Comparison of ENCODE assay signal across 2 cellular contexts in the genomic region with DNA sequence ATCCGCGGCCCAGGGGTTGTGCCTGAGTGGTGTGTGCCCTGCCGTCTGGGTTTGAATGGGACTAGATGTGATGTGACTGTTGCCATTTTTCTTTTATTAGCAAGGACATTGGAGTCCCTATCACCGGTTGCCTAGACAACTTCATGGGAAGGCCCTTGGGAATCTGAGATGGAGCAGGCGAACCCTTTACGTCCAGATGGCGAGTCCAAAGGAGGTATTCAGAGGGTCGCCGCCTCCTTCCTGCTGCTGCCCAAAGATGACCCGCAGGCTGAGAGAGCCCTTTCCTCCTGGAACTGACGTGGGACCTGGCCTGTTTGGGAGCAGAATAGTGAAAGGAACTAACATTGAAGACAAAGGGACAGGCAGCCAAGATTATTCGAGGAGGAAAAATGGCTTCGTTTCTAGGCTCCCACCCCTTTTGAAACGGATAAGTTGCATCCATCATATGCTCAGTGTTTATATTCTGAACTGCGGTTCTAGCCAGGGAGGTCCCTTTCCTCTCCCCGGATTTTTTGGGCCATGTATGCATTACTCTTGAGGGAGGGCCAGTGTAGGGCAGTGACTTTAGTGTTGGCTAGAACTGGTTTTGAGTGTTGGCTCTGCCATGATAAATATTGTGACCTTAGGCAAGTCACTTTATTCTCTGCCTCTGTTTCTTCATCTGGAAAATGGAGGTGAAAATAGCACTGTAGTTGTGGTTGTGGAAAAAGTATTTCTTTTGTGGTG.
A peak's percentile ranks its signal among the peaks of the same experiment; 100 is the strongest.
TF ChIP-seq lines count a peak whose summit lies in the region.

No MANE protein-coding gene starts in this region.

TF ChIP-seq in HEK293T, 16 proteins besides CTCF, POLR2A, EP300 and RAD21:
- TF ChIP-seq SUZ12 (IDR thresholded peaks at IDR 0.05), result no peak

TF ChIP-seq in H1, 55 proteins besides CTCF, POLR2A, EP300 and RAD21:
- TF ChIP-seq, protein P1, sequence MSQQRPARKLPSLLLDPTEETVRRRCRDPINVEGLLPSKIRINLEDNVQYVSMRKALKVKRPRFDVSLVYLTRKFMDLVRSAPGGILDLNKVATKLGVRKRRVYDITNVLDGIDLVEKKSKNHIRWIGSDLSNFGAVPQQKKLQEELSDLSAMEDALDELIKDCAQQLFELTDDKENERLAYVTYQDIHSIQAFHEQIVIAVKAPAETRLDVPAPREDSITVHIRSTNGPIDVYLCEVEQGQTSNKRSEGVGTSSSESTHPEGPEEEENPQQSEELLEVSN (IDR thresholded peaks at IDR 0.05), result no peak
- peak; percentile 96 for TF ChIP-seq SAP30 (IDR thresholded peaks at IDR 0.05; ENCODE audit: insufficient read depth, insufficient replicate concordance, low read length)
